8 cellular contexts compared by ENCODE assay signal in the genomic region with DNA sequence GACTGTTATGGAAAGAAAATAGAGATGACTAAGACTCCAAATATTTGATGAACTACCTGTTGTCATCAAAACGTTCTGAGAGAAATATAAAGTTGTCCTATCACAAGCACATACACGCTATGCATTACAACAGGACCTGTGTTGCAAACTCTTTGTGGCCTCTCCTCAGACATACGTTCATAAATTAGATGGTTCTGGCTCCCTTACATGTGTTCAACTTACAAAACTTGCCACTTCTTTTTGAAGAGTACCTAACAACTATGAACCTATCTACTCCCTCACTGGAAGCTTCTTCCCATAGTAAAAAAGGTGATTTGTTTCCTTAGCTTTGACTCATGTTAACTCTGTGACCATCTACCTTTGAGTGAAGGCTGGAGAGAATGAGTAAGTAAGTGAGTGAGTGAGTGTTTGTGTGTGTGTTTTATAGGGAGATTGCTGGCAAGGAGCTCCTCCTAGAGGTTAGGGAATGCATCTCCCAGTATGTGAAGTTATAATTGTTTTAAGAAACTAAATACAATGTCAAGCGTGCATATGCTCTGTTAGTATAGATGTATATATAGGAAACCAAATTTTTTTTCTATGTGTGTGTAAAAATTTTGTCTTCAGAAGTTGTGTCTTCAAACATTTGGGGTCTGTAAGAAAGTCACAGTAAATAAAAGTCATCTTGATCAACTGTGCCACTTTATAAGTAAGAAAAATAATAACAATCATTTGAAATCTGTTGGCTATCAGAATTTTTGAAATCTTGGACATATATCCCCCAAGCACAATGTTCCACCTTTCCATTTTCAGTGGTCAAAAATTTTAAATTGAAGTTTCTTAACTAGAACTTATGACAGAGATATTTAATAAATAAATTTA.
DNase-seq lines count a peak whose midpoint lies in the region; ATAC-seq and TF ChIP-seq lines count a peak whose summit lies in the region.

No MANE protein-coding gene starts in this region.

- intact Hi-C loops in activated CD8-positive, alpha-beta T cell treated with anti-CD3 and anti-CD28 coated beads for 36 hours (cut with micrococcal nuclease): no loop called here
- intact Hi-C loops in MCF 10A (cut with micrococcal nuclease) (loop anchor here (1.0 to 5.0 kb wide), 8 partner anchors 480 to 1552 kb away; a partner anchor contains a TSS), upper lobe of right lung (cut with DNase I) (no loop called here)

- TF ChIP-seq CTCF in activated CD8-positive, alpha-beta T cell treated with anti-CD3 and anti-CD28 coated beads for 36 hours (IDR thresholded peaks at IDR 0.05): no peak
- TF ChIP-seq CTCF in MCF 10A (IDR thresholded peaks at IDR 0.05; ENCODE audit: unreplicated experiment) (peak; percentile 82), upper lobe of right lung (IDR thresholded peaks at IDR 0.05) (peak; percentile 66)

- no peaks in the 10 kb centered on the region for H3K27me3 Mint-ChIP-seq in activated CD8-positive, alpha-beta T cell treated with anti-CD3 and anti-CD28 coated beads for 36 hours
- no peaks in the 10 kb centered on the region for H3K27me3 Mint-ChIP-seq in activated CD8-positive, alpha-beta T cell treated with anti-CD3 and anti-CD28 coated beads, Interleukin-2, amount 10 ng/mL, durations not matched to agents 7 days and 5 days (ENCODE audit: low read depth)
- no peaks in the 10 kb centered on the region for H3K27me3 Mint-ChIP-seq in MCF 10A (ENCODE audit: insufficient read depth, unreplicated experiment)

- no peaks in the 10 kb centered on the region for H3K27me3 ChIP-seq in upper lobe of right lung

- H3K9me3 ChIP-seq in upper lobe of right lung: no peaks in the 10 kb centered on the region

- POLR2A ChIA-PET in activated CD8-positive, alpha-beta T cell treated with anti-CD3 and anti-CD28 coated beads for 36 hours (lab: Charles Lee): no interaction called here
- POLR2A ChIA-PET in activated CD8-positive, alpha-beta T cell treated with anti-CD3 and anti-CD28 coated beads, Interleukin-2, amount 10 ng/mL, durations not matched to agents 7 days and 5 days (lab: Charles Lee): no interaction called here
- POLR2A ChIA-PET in MCF 10A (lab: Yijun Ruan, JAX): interaction anchor here (0.5 to 1.2 kb wide), 10 partner anchors 62 to 1552 kb away, joined by 3 to 7 read pairs (median 3); no protein-coding TSS in a partner anchor

- no peaks in the 10 kb centered on the region for H3K36me3 ChIP-seq in upper lobe of right lung

- no peak overlapping the region for H3K27ac Mint-ChIP-seq in activated CD8-positive, alpha-beta T cell treated with anti-CD3 and anti-CD28 coated beads for 36 hours
- no peak overlapping the region for H3K27ac Mint-ChIP-seq in activated CD8-positive, alpha-beta T cell treated with anti-CD3 and anti-CD28 coated beads, Interleukin-2, amount 10 ng/mL, durations not matched to agents 7 days and 5 days
- H3K27ac Mint-ChIP-seq in MCF 10A (ENCODE audit: low read depth, unreplicated experiment): peak overlapping the region; percentile 66

- ATAC-seq in activated CD8-positive, alpha-beta T cell treated with anti-CD3 and anti-CD28 coated beads for 36 hours: peak; percentile 79
- ATAC-seq in activated CD8-positive, alpha-beta T cell treated with anti-CD3 and anti-CD28 coated beads, Interleukin-2, amount 10 ng/mL, durations not matched to agents 7 days and 5 days: no peak
- ATAC-seq in HG02798 (IDR thresholded peaks at IDR 0.05; ENCODE audit: poor library complexity, unreplicated experiment): peak; percentile 72
- ATAC-seq in upper lobe of right lung: peak; percentile 91

- H3K36me3 Mint-ChIP-seq in activated CD8-positive, alpha-beta T cell treated with anti-CD3 and anti-CD28 coated beads for 36 hours (ENCODE audit: low read depth): no peaks in the 10 kb centered on the region
- H3K36me3 Mint-ChIP-seq in activated CD8-positive, alpha-beta T cell treated with anti-CD3 and anti-CD28 coated beads, Interleukin-2, amount 10 ng/mL, durations not matched to agents 7 days and 5 days (ENCODE audit: low read depth): no peaks in the 10 kb centered on the region
- H3K36me3 Mint-ChIP-seq in MCF 10A (ENCODE audit: insufficient read depth, unreplicated experiment): no peaks in the 10 kb centered on the region

- BruUV-seq in MCF 10A (replicated peaks; lab: Mats Ljungman, UMichigan): no TSS peak

- H3K4me1 Mint-ChIP-seq in activated CD8-positive, alpha-beta T cell treated with anti-CD3 and anti-CD28 coated beads for 36 hours (ENCODE audit: low read depth): no peaks in the 10 kb centered on the region
- no peaks in the 10 kb centered on the region for H3K4me1 Mint-ChIP-seq in activated CD8-positive, alpha-beta T cell treated with anti-CD3 and anti-CD28 coated beads, Interleukin-2, amount 10 ng/mL, durations not matched to agents 7 days and 5 days (ENCODE audit: low read depth)
- H3K4me1 Mint-ChIP-seq in MCF 10A (ENCODE audit: insufficient read depth, unreplicated experiment): peaks cover 6% of the 10 kb centered on the region

- no peak for DNase-seq in activated CD8-positive, alpha-beta T cell treated with anti-CD3 and anti-CD28 coated beads for 36 hours
- no peak for DNase-seq in activated CD8-positive, alpha-beta T cell treated with anti-CD3 and anti-CD28 coated beads, Interleukin-2, amount 10 ng/mL, durations not matched to agents 7 days and 5 days
- DNase-seq in NCI-H524 treated with DMSO at 0.1 percent for 48 hours (lab: John Stamatoyannopoulos, UW) (peak; percentile 11), MCF 10A (ENCODE audit: unreplicated experiment) (peak; percentile 85), kidney tubule cell (ENCODE audit: low spot score) (peak; percentile 91), upper lobe of right lung (no peak)
- no peak for DNase-seq in activated T-cell treated with anti-CD3 and anti-CD28 coated beads, Interleukin-2, amount 50 U/mL, for 48 hours

- H3K4me1 ChIP-seq in upper lobe of right lung: no peaks in the 10 kb centered on the region

- H3K9me3 Mint-ChIP-seq in activated CD8-positive, alpha-beta T cell treated with anti-CD3 and anti-CD28 coated beads for 36 hours: no peaks in the 10 kb centered on the region
- no peaks in the 10 kb centered on the region for H3K9me3 Mint-ChIP-seq in activated CD8-positive, alpha-beta T cell treated with anti-CD3 and anti-CD28 coated beads, Interleukin-2, amount 10 ng/mL, durations not matched to agents 7 days and 5 days (ENCODE audit: insufficient read depth)
- no peaks in the 10 kb centered on the region for H3K9me3 Mint-ChIP-seq in MCF 10A (ENCODE audit: unreplicated experiment)

- no peak overlapping the region for H3K4me3 ChIP-seq in upper lobe of right lung

- CTCF ChIA-PET in activated CD8-positive, alpha-beta T cell treated with anti-CD3 and anti-CD28 coated beads for 36 hours (lab: Charles Lee): no interaction called here
- CTCF ChIA-PET in activated CD8-positive, alpha-beta T cell treated with anti-CD3 and anti-CD28 coated beads, Interleukin-2, amount 10 ng/mL, durations not matched to agents 7 days and 5 days (lab: Charles Lee): no interaction called here
- CTCF ChIA-PET in MCF 10A (lab: Yijun Ruan, JAX): interaction anchor here (0.6 to 0.9 kb wide), 9 partner anchors 10 to 1552 kb away, joined by 3 to 6 read pairs (median 3); no protein-coding TSS in a partner anchor

- no peak overlapping the region for H3K4me3 Mint-ChIP-seq in activated CD8-positive, alpha-beta T cell treated with anti-CD3 and anti-CD28 coated beads for 36 hours
- no peak overlapping the region for H3K4me3 Mint-ChIP-seq in activated CD8-positive, alpha-beta T cell treated with anti-CD3 and anti-CD28 coated beads, Interleukin-2, amount 10 ng/mL, durations not matched to agents 7 days and 5 days
- no peak overlapping the region for H3K4me3 Mint-ChIP-seq in MCF 10A (ENCODE audit: unreplicated experiment)

- no peak overlapping the region for H3K27ac ChIP-seq in upper lobe of right lung

Comparison
In these comparisons a context has a peak if more than half of its experiments do, and no peak if none do; other contexts are left out.
1. DNase-seq: peak in NCI-H524 treated with DMSO at 0.1 percent for 48 hours (single experiment), MCF 10A (single experiment) and kidney tubule cell (single experiment); none in activated CD8-positive, alpha-beta T cell treated with anti-CD3 and anti-CD28 coated beads for 36 hours (single experiment), activated CD8-positive, alpha-beta T cell treated with anti-CD3 and anti-CD28 coated beads, Interleukin-2, amount 10 ng/mL, durations not matched to agents 7 days and 5 days (single experiment), upper lobe of right lung (single experiment) and activated T-cell treated with anti-CD3 and anti-CD28 coated beads, Interleukin-2, amount 50 U/mL, for 48 hours (0 of 2).